ENCODE assay signal across 8 cellular contexts in the genomic region with DNA sequence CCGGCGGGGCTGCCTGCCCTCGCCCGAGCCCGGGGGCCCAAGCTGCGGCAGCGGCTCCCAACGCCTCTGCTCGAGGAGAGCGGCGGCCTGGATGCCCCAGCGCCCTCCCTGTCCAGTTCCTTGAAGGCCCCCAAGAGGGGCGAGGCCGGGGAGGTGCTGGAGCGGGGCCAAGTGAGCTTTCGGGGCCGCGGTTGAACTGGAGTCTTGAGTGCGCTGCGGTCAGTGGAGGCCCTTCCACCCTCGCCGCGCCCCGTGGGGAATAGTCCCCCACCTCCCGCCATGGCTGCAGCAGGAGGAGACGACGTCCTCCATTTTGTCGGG. TPM values are rescaled to one million over a fixed set of nuclear protein-coding genes. Genes with fewer than 3 reads are reported as not detected.
DNase-seq lines count a peak whose midpoint lies in the region; ATAC-seq and TF ChIP-seq lines count a peak whose summit lies in the region.

No MANE protein-coding gene starts in this region.

- peaks cover 4% of the 10 kb centered on the region for H3K36me3 Mint-ChIP-seq in WTC11

- POLR2A ChIA-PET in HEK293T (lab: Yijun Ruan, JAX), result interaction anchor here (0.6 to 2.0 kb wide), 13 partner anchors 10 to 237 kb away, joined by 3 to 8 read pairs (median 4); no protein-coding TSS in a partner anchor
- POLR2A ChIA-PET in WTC11 (lab: Charles Lee), result interaction anchor here (0.6 to 2.7 kb wide), 11 partner anchors 11 to 1431 kb away, joined by 3 to 7 read pairs (median 4); partner anchors contain the start of gene PSPC1

- peak; percentile 40 for TF ChIP-seq POLR2A in NB4 (IDR thresholded peaks at IDR 0.05; ENCODE audit: extremely low read depth, insufficient read length)

- no peaks in the 10 kb centered on the region for H3K9me3 Mint-ChIP-seq in WTC11

- TF ChIP-seq CTCF in NB4 (IDR thresholded peaks at IDR 0.05; ENCODE audit: low read depth, low read length), result no peak
- TF ChIP-seq CTCF in WTC11 (IDR thresholded peaks at IDR 0.05), result no peak

- H3K27ac Mint-ChIP-seq in WTC11, result peak overlapping the region; percentile 63; the same call in 1 of the 2 replicates

- ATAC-seq in WTC11, result peak; percentile 14

- peaks cover 24% of the 10 kb centered on the region for H3K4me1 Mint-ChIP-seq in WTC11

- DNase-seq in NCI-H2029 (lab: John Stamatoyannopoulos, UW), result peak; percentile 15
- no peak for DNase-seq in NCI-H2029 treated with DMSO at 0.1 percent for 48 hours (lab: John Stamatoyannopoulos, UW)
- peak; percentile 27 for DNase-seq in HEK293T (ENCODE audit: extremely low spot score)
- peak; percentile 94 for DNase-seq in NB4 (ENCODE audit: low read depth)
- DNase-seq in WTC11 (ENCODE audit: low spot score), result peak; percentile 56
- DNase-seq in dermis blood vessel endothelial cell, result peak; percentile 85
- peak; percentile 75 for DNase-seq in medulla oblongata (ENCODE audit: extremely low spot score)
- peak; percentile 18 to 40 for DNase-seq in stimulated activated CD8-positive, alpha-beta memory T cell treated with anti-CD3 and anti-CD28 coated beads, Interleukin-4, amount 100 ng/mL, for 1 hour (ENCODE audit: low read depth in 2 of 2, low spot score in 1 of 2)

- peak overlapping the region; percentile 96 for H3K4me3 Mint-ChIP-seq in WTC11

- H3K4me3 ChIP-seq in NB4 (ENCODE audit: low read depth, low read length), result peak overlapping the region; percentile 72

- no peaks in the 10 kb centered on the region; the same call in 1 of the 2 replicates for H3K27me3 Mint-ChIP-seq in WTC11 (ENCODE audit: low read depth)

- CTCF ChIA-PET in HEK293T (lab: Yijun Ruan, JAX), result interaction anchor here (0.5 to 1.2 kb wide), 4 partner anchors 10 to 69 kb away, joined by 3 to 6 read pairs (median 4); no protein-coding TSS in a partner anchor
- CTCF ChIA-PET in WTC11 (lab: Charles Lee), result interaction anchor here (0.5 to 2.4 kb wide), 11 partner anchors 8 to 121 kb away, joined by 3 to 9 read pairs (median 5); no protein-coding TSS in a partner anchor

TF ChIP-seq in HEK293T, 16 proteins besides CTCF, POLR2A, EP300 and RAD21:
- TF ChIP-seq TARDBP (IDR thresholded peaks at IDR 0.05) (no peak), L3MBTL2 (conservative IDR thresholded peaks at IDR 0.05) (peak; percentile 59)
TF ChIP-seq in HEK293T: peak in this region for 1.

TF ChIP-seq in WTC11, 78 proteins besides CTCF, POLR2A, EP300 and RAD21:
- TF ChIP-seq ELF4 (CRISPR knock-in tag; IDR thresholded peaks at IDR 0.05; ENCODE audit: low read depth) (0 out of 2 replicates have a peak, but pooled peaks have one; percentile 33), TP53 (CRISPR knock-in tag; IDR thresholded peaks at IDR 0.05) (0 out of 2 replicates have a peak, but pooled peaks have one; percentile 23)
- TF ChIP-seq, protein P1, sequence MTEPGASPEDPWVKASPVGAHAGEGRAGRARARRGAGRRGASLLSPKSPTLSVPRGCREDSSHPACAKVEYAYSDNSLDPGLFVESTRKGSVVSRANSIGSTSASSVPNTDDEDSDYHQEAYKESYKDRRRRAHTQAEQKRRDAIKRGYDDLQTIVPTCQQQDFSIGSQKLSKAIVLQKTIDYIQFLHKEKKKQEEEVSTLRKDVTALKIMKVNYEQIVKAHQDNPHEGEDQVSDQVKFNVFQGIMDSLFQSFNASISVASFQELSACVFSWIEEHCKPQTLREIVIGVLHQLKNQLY (CRISPR knock-in tag; IDR thresholded peaks at IDR 0.05), result no peak

RNA-seq across cellular contexts. Expression of gene ZMYM5, which starts 0.5 kb away (rescaled TPM):
- total RNA-seq in WTC11 (2021) (10.1 to 10.7 TPM (median 10.3 TPM) in 3 replicates), dermis blood vessel endothelial cell (12.6 and 14.8 TPM in 2 replicates)
